1 cellular context compared by ENCODE assay signal in the genomic region with DNA sequence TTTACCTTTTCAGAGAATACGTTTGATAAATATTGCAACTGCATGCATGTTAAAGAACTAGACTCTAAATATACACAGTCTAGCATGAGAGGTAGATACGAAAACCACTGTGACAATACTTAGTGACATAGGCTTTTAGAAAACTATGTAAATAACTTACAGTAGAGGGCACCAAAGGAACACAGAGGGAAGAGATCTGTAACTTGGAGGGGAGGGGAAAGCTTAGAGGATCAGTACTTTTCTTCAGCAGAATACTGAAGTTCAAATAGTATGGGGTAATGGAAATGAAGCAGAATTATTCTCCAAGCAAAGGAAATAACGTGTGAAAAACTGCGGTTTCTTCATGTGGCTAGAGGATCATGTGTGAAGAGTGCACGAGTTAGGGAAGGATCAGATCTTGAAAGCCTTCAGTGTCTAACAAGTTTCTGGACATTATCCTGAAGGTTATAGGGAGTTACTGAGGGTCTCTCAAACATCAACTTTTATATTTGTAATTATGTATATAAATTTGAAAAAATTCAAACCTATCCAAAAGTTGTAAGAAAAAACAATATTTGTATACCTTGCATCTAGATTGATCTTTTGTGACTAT.
TF ChIP-seq lines count a peak whose summit lies in the region.

No MANE protein-coding gene starts in this region.

TF ChIP-seq in A549, 52 proteins besides CTCF, POLR2A, EP300 and RAD21 (continued from another document):
- TF ChIP-seq KDM1A (IDR thresholded peaks at IDR 0.05; ENCODE audit: low read depth) (no peak), KDM5A (IDR thresholded peaks at IDR 0.05) (no peak), HOXA7 (CRISPR knock-in tag; IDR thresholded peaks at IDR 0.05) (no peak), RNF2 (IDR thresholded peaks at IDR 0.05; ENCODE audit: borderline replicate concordance, low read depth) (no peak), RCOR1 (IDR thresholded peaks at IDR 0.05; ENCODE audit: low read depth, low read length) (no peak)
